Comparison of ENCODE assay signal across 9 cellular contexts in genomic region chr13:92074658-92075057, GRCh38.
A peak's percentile ranks its signal among the peaks of the same experiment; 100 is the strongest.
DNase-seq lines count a peak whose midpoint lies in the region; ATAC-seq and TF ChIP-seq lines count a peak whose summit lies in the region.
"Had no signal": no experiment of that assay in that cellular context is flagged by ENCODE, and none has a peak within 500 bp of the region (broad histone marks: within the 10 kb centered on the region; RNA-seq: fewer than 3 reads in every experiment).

No MANE protein-coding gene starts in this region.

- no peak for TF ChIP-seq POLR2A in breast epithelium (IDR thresholded peaks at IDR 0.05)
- no peak for TF ChIP-seq POLR2A in thyroid gland (IDR thresholded peaks at IDR 0.05)

- H3K27ac Mint-ChIP-seq in MCF 10A (ENCODE audit: low read depth, unreplicated experiment) (no peak overlapping the region), endothelial cell (ENCODE audit: unreplicated experiment) (no peak overlapping the region)
- H3K27ac Mint-ChIP-seq: activated naive CD8-positive, alpha-beta T cell had no signal

- H3K4me1 ChIP-seq in breast epithelium (no peaks in the 10 kb centered on the region), thyroid gland (no peaks in the 10 kb centered on the region)

- H3K36me3 ChIP-seq in breast epithelium (no peaks in the 10 kb centered on the region), thyroid gland (no peaks in the 10 kb centered on the region)

- CTCF ChIA-PET in MCF 10A (lab: Yijun Ruan, JAX) = interaction anchor here (0.6 to 1.1 kb wide), 2 partner anchors 9 to 128 kb away, joined by 3 to 5 read pairs; no protein-coding TSS in a partner anchor

- no peaks in the 10 kb centered on the region for H3K9me3 ChIP-seq in breast epithelium
- no peaks in the 10 kb centered on the region for H3K9me3 ChIP-seq in thyroid gland

- H3K4me3 ChIP-seq in breast epithelium (no peak overlapping the region), thyroid gland (replicated peaks in 1 of 3) (no peak overlapping the region)

- POLR2A ChIA-PET in MCF 10A (lab: Yijun Ruan, JAX) = no interaction called here

- WGBS in thyroid gland, 2 donors = 51 to 59% methylated on average over 4 of the region's 4 CpGs

- H3K27me3 Mint-ChIP-seq in MCF 10A (ENCODE audit: insufficient read depth, unreplicated experiment) (peaks cover 27% of the 10 kb centered on the region), endothelial cell (ENCODE audit: unreplicated experiment) (peaks cover 2% of the 10 kb centered on the region)
- H3K27me3 Mint-ChIP-seq: activated naive CD8-positive, alpha-beta T cell had no signal

- H3K9me3 Mint-ChIP-seq in MCF 10A (ENCODE audit: unreplicated experiment) (no peaks in the 10 kb centered on the region), endothelial cell (ENCODE audit: unreplicated experiment) (no peaks in the 10 kb centered on the region)

- no peaks in the 10 kb centered on the region for H3K4me1 Mint-ChIP-seq in MCF 10A (ENCODE audit: insufficient read depth, unreplicated experiment)
- no peaks in the 10 kb centered on the region for H3K4me1 Mint-ChIP-seq in endothelial cell (ENCODE audit: unreplicated experiment)

- intact Hi-C loops in MCF 10A (cut with micrococcal nuclease) (loop anchor here (2.0 to 10.0 kb wide), 2 partner anchors 128 to 260 kb away; no protein-coding TSS in a partner anchor), breast epithelium (cut with DNase I; ENCODE audit: low total_unique reads) (no loop called here), thyroid gland (cut with DNase I) (no loop called here)

- DNase-seq in MCF 10A (ENCODE audit: unreplicated experiment) (peak; percentile 29), breast epithelium (ENCODE audit: low spot score in 2 of 2) (no peak), NCI-H82 (lab: John Stamatoyannopoulos, UW) (peak; percentile 80), endothelial cell (ENCODE audit: low spot score) (peak; percentile 14), thyroid gland (peak; percentile 8 to 29), cortex of kidney (lab: John Stamatoyannopoulos, UW) (no peak)
- no peak for DNase-seq in stimulated activated CD4-positive, alpha-beta T cell treated with anti-CD3 and anti-CD28 coated beads, Interleukin-4, amount 100 ng/mL, for 4 hours

- BruUV-seq in MCF 10A (replicated peaks; lab: Mats Ljungman, UMichigan) = no TSS peak

- H3K27ac ChIP-seq in breast epithelium (no peak overlapping the region), thyroid gland (no peak overlapping the region)

- H3K4me3 Mint-ChIP-seq in MCF 10A (ENCODE audit: unreplicated experiment) (no peak overlapping the region), endothelial cell (ENCODE audit: unreplicated experiment) (no peak overlapping the region)
- H3K4me3 Mint-ChIP-seq: activated naive CD8-positive, alpha-beta T cell had no signal

- H3K27me3 ChIP-seq in breast epithelium (no peaks in the 10 kb centered on the region), thyroid gland (no peaks in the 10 kb centered on the region)

- TF ChIP-seq CTCF in MCF 10A (IDR thresholded peaks at IDR 0.05; ENCODE audit: unreplicated experiment) (peak; percentile 30), breast epithelium (IDR thresholded peaks at IDR 0.05) (no peak), endothelial cell (IDR thresholded peaks at IDR 0.05; ENCODE audit: unreplicated experiment) (no peak), thyroid gland (IDR thresholded peaks at IDR 0.05) (peak in 2 of 6 experiments; percentile 15 to 45)

- H3K36me3 Mint-ChIP-seq in MCF 10A (ENCODE audit: insufficient read depth, unreplicated experiment) (no peaks in the 10 kb centered on the region), endothelial cell (ENCODE audit: low read depth, unreplicated experiment) (no peaks in the 10 kb centered on the region)
- H3K36me3 Mint-ChIP-seq: activated naive CD8-positive, alpha-beta T cell had no signal

- ATAC-seq in HG03378 (IDR thresholded peaks at IDR 0.05; ENCODE audit: unreplicated experiment) = no peak

Comparison
In these comparisons a context has a peak if more than half of its experiments do, and no peak if none do; other contexts are left out.
1. DNase-seq: peak in MCF 10A (single experiment), NCI-H82 (single experiment), endothelial cell (single experiment) and thyroid gland (2 of 2); none in breast epithelium (0 of 2), stimulated activated CD4-positive, alpha-beta T cell treated with anti-CD3 and anti-CD28 coated beads, Interleukin-4, amount 100 ng/mL, for 4 hours (0 of 2) and cortex of kidney (single experiment).